1 cellular context compared by ENCODE assay signal in genomic region chr20:10307359-10307735, GRCh38.
TF ChIP-seq lines count a peak whose summit lies in the region.

No MANE protein-coding gene starts in this region.

TF ChIP-seq in SK-N-SH, 30 proteins besides CTCF, POLR2A, EP300 and RAD21 (continued from another document):
- 0 out of 2 replicates have a peak, but pooled peaks have one; percentile 3 for TF ChIP-seq USF1 (IDR thresholded peaks at IDR 0.05; ENCODE audit: borderline replicate concordance, low read depth)
- TF ChIP-seq GATA2 (CRISPR knock-in tag; IDR thresholded peaks at IDR 0.05): no peak
TF ChIP-seq in SK-N-SH: peak in this region for 2.
